In genomic region chr17:81260641-81261040, GRCh38 we compare ENCODE assay signal across 28 cellular contexts.
"Had no signal": no experiment of that assay in that cellular context is flagged by ENCODE, and none has a peak within 500 bp of the region (broad histone marks: within the 10 kb centered on the region; RNA-seq: fewer than 3 reads in every experiment).

No MANE protein-coding gene starts in this region.

- H2AFZ ChIP-seq: neural progenitor cell had no signal

- DNase-seq: hypothalamus; immature natural killer cell; kidney; left colon; left ventricle myocardium inferior; mesendoderm; naive B cell; natural killer cell; nephron progenitor cell; ovary; stimulated activated CD4-positive, alpha-beta T cell treated with anti-CD3 and anti-CD28 coated beads, Interleukin-12 subunit alpha, Interleukin-12 subunit beta, amount 100 ng/mL, for 4 hours; stimulated activated CD4-positive, alpha-beta T cell treated with anti-CD3 and anti-CD28 coated beads, Interleukin-15, amount 100 ng/mL, for 24 hours; stimulated activated CD4-positive, alpha-beta T cell treated with anti-CD3 and anti-CD28 coated beads, Interleukin-2, amount 100 ng/mL, for 24 hours; stimulated activated CD4-positive, alpha-beta T cell treated with anti-CD3 and anti-CD28 coated beads, Interleukin-4, amount 100 ng/mL, for 1 hour; stimulated activated naive B cell treated with anti-CD40 and anti-IgM and Interleukin-4, amounts not matched to agents 10 μg/mL and 1 μg/mL and 100 μg/mL, for 72 hours; stimulated activated naive CD8-positive, alpha-beta T cell treated with anti-CD3 and anti-CD28 coated beads, Interleukin-15, Interleukin-2, amounts not matched to agents 100 U/mL and 50 U/mL, for 24 hours; stomach; testis; thyroid gland; transverse colon had no signal

- ATAC-seq: left colon; natural killer cell; right cardiac atrium; sciatic nerve; stimulated activated naive B cell treated with anti-CD40 and anti-IgM and Interleukin-4, amounts not matched to agents 10 μg/mL and 1 μg/mL and 100 μg/mL, for 72 hours; stimulated activated naive CD8-positive, alpha-beta T cell treated with anti-CD3 and anti-CD28 coated beads, Interleukin-15, Interleukin-2, amounts not matched to agents 100 U/mL and 50 U/mL, for 24 hours had no signal

- H3K4me1 ChIP-seq: neural progenitor cell, testis had no signal

- H3K27me3 ChIP-seq: neural progenitor cell, ovary, stomach, testis, thyroid gland, transverse colon, upper lobe of left lung, vagina had no signal

- H3K4me2 ChIP-seq: neural progenitor cell had no signal

- H3K4me3 ChIP-seq: left ventricle myocardium inferior, lung, neural progenitor cell, ovary, skin epidermis, stomach, testis, thyroid gland, transverse colon, upper lobe of left lung, vagina had no signal

- H3K36me3 ChIP-seq: neural progenitor cell, ovary had no signal

- H3K9me3 ChIP-seq: left ventricle myocardium inferior, ovary, stomach, testis, thyroid gland, transverse colon, upper lobe of left lung, vagina had no signal

- FAIRE-seq: islet of Langerhans, kidney had no signal

- H3K9ac ChIP-seq: neural progenitor cell had no signal

- H3K27ac ChIP-seq: left ventricle myocardium inferior, neural progenitor cell, ovary, skin epidermis, stomach, testis, thyroid gland, transverse colon, upper lobe of left lung, vagina had no signal
